In genomic region chrX:23944234-23944633, GRCh38 we compare ENCODE assay signal across 34 cellular contexts. TPM values are rescaled to one million over a fixed set of nuclear protein-coding genes. Genes with fewer than 3 reads are reported as not detected.
"Had no signal": no experiment of that assay in that cellular context is flagged by ENCODE, and none has a peak within 500 bp of the region (broad histone marks: within the 10 kb centered on the region; RNA-seq: fewer than 3 reads in every experiment).

No MANE protein-coding gene starts in this region.

- H3K4me1 Mint-ChIP-seq: naive B cell had no signal

- DNase-seq: colonic mucosa; cortex of kidney; effector CD8-positive, alpha-beta T cell; effector memory CD8-positive, alpha-beta T cell; endodermal cell; erythroblast; esophagus squamous epithelium; foreskin fibroblast; foreskin melanocyte; gastrocnemius medialis; glutamatergic neuron; head of caudate nucleus; heart right ventricle; hippocampal formation; left cardiac atrium; left lung; left ventricle myocardium superior; lower lobe of right lung; mesenchymal stem cell; mucosa of descending colon; naive B cell; naive thymus-derived CD8-positive, alpha-beta T cell had no signal

- H3K27me3 Mint-ChIP-seq: dendritic cell treated with granulocyte-macrophage colony-stimulating factor and Interleukin-4, amounts not matched to agents 40 ng/mL and 50 ng/mL, for 4 days; effector memory CD8-positive, alpha-beta T cell; naive thymus-derived CD8-positive, alpha-beta T cell had no signal

- H3K27ac ChIP-seq: colonic mucosa, epithelial cell of prostate, gastrocnemius medialis, heart right ventricle, left lung, lower lobe of right lung had no signal

- H3K9me3 ChIP-seq: colonic mucosa, esophagus squamous epithelium, gastrocnemius medialis, heart right ventricle, left lung, lower lobe of right lung, mucosa of descending colon had no signal

- H3K27ac Mint-ChIP-seq: dendritic cell treated with granulocyte-macrophage colony-stimulating factor and Interleukin-4, amounts not matched to agents 40 ng/mL and 50 ng/mL, for 4 days; effector memory CD8-positive, alpha-beta T cell; endodermal cell; mesothelial cell of epicardium had no signal

- H3K36me3 ChIP-seq: colonic mucosa, esophagus squamous epithelium, gastrocnemius medialis, heart right ventricle, left lung, lower lobe of right lung had no signal

- FAIRE-seq: endometrium, islet of Langerhans, keratinocyte had no signal

- H3K4me3 ChIP-seq: colonic mucosa, esophagus squamous epithelium, gastrocnemius medialis, heart right ventricle, left lung, lower lobe of right lung, mucosa of descending colon had no signal

- H3K27me3 ChIP-seq: colonic mucosa, esophagus squamous epithelium, gastrocnemius medialis had no signal

- H3K4me3 Mint-ChIP-seq: dendritic cell treated with granulocyte-macrophage colony-stimulating factor and Interleukin-4, amounts not matched to agents 40 ng/mL and 50 ng/mL, for 4 days; effector memory CD8-positive, alpha-beta T cell; endodermal cell; mesothelial cell of epicardium; naive B cell; naive thymus-derived CD8-positive, alpha-beta T cell had no signal

- H3K9me3 Mint-ChIP-seq: dendritic cell treated with granulocyte-macrophage colony-stimulating factor and Interleukin-4, amounts not matched to agents 40 ng/mL and 50 ng/mL, for 4 days; effector memory CD8-positive, alpha-beta T cell; endodermal cell; mesothelial cell of epicardium; naive B cell; naive thymus-derived CD8-positive, alpha-beta T cell had no signal

- H3K4me1 ChIP-seq: colonic mucosa, esophagus squamous epithelium, gastrocnemius medialis, heart right ventricle, left lung, lower lobe of right lung had no signal

- H3K36me3 Mint-ChIP-seq: mesothelial cell of epicardium, naive B cell had no signal

RNA-seq across cellular contexts. Expression of gene CXorf58, which starts 36.4 kb away (rescaled TPM):
- total RNA-seq: colonic mucosa; dermis microvascular lymphatic vessel endothelial cell; endodermal cell; esophagus mucosa; kidney epithelial cell; left lung; left ventricle myocardium superior; lung microvascular endothelial cell; mesenteric fat pad; mucosa of descending colon; myocyte; naive thymus-derived CD8-positive, alpha-beta T cell had no signal
